22 cellular contexts compared by ENCODE assay signal in genomic region chr4:31021008-31021407, GRCh38.
"Had no signal": no experiment of that assay in that cellular context is flagged by ENCODE, and none has a peak within 500 bp of the region (broad histone marks: within the 10 kb centered on the region; RNA-seq: fewer than 3 reads in every experiment).

No MANE protein-coding gene starts in this region.

- H3K36me3 ChIP-seq: esophagus squamous epithelium, gastroesophageal sphincter, left ventricle myocardium inferior, lower lobe of right lung, neutrophil, spleen, tibial artery, upper lobe of left lung, uterus had no signal

- H3K4me1 Mint-ChIP-seq: memory B cell; naive thymus-derived CD8-positive, alpha-beta T cell; stimulated activated memory B cell treated with anti-CD40 and anti-IgM and Interleukin-4, amounts not matched to agents 10 μg/mL and 1 μg/mL and 100 μg/mL, for 72 hours had no signal

- H3K27ac Mint-ChIP-seq: memory B cell; naive thymus-derived CD8-positive, alpha-beta T cell; stimulated activated memory B cell treated with anti-CD40 and anti-IgM and Interleukin-4, amounts not matched to agents 10 μg/mL and 1 μg/mL and 100 μg/mL, for 72 hours; stimulated activated naive CD8-positive, alpha-beta T cell treated with anti-CD3 and anti-CD28 coated beads, Interleukin-15, Interleukin-2, amounts not matched to agents 100 ng/mL and 50 ng/mL, for 24 hours had no signal

- H3K4me1 ChIP-seq: lower lobe of right lung, psoas muscle, spleen, upper lobe of left lung, uterus had no signal

- H3K27me3 Mint-ChIP-seq: memory B cell; naive thymus-derived CD8-positive, alpha-beta T cell; stimulated activated memory B cell treated with anti-CD40 and anti-IgM and Interleukin-4, amounts not matched to agents 10 μg/mL and 1 μg/mL and 100 μg/mL, for 72 hours; stimulated activated naive CD8-positive, alpha-beta T cell treated with anti-CD3 and anti-CD28 coated beads, Interleukin-15, Interleukin-2, amounts not matched to agents 100 ng/mL and 50 ng/mL, for 24 hours had no signal

- ATAC-seq: gastroesophageal sphincter; lower lobe of right lung; naive thymus-derived CD8-positive, alpha-beta T cell; psoas muscle; sciatic nerve; stimulated activated memory B cell treated with anti-CD40 and anti-IgM and Interleukin-4, amounts not matched to agents 10 μg/mL and 1 μg/mL and 100 μg/mL, for 72 hours had no signal

- H3K4me3 Mint-ChIP-seq: memory B cell; naive thymus-derived CD8-positive, alpha-beta T cell; stimulated activated memory B cell treated with anti-CD40 and anti-IgM and Interleukin-4, amounts not matched to agents 10 μg/mL and 1 μg/mL and 100 μg/mL, for 72 hours; stimulated activated naive CD8-positive, alpha-beta T cell treated with anti-CD3 and anti-CD28 coated beads, Interleukin-15, Interleukin-2, amounts not matched to agents 100 ng/mL and 50 ng/mL, for 24 hours had no signal

- H3K27ac ChIP-seq: esophagus squamous epithelium, gastroesophageal sphincter, left ventricle myocardium inferior, lower lobe of right lung, neutrophil, psoas muscle, spleen, tibial artery, upper lobe of left lung, uterus had no signal

- DNase-seq: dermis blood vessel endothelial cell; esophagus squamous epithelium; foreskin fibroblast; glutamatergic neuron; islet precursor cell; left ventricle myocardium inferior; lower lobe of right lung; naive thymus-derived CD8-positive, alpha-beta T cell; psoas muscle; spleen; stimulated activated CD4-positive, alpha-beta T cell treated with anti-CD3 and anti-CD28 coated beads, Interleukin-15, amount 100 ng/mL, for 24 hours; stimulated activated CD4-positive, alpha-beta T cell treated with anti-CD3 and anti-CD28 coated beads, Interleukin-1b, Interleukin-23, amount 100 ng/mL, for 48 hours; stimulated activated CD4-positive, alpha-beta T cell treated with anti-CD3 and anti-CD28 coated beads, Interleukin-4, amount 100 ng/mL, for 24 hours; tibial artery; upper lobe of left lung; uterus had no signal

- H3K9me3 ChIP-seq: esophagus squamous epithelium, gastroesophageal sphincter, left ventricle myocardium inferior, lower lobe of right lung, neutrophil, psoas muscle, spleen, tibial artery, upper lobe of left lung, uterus had no signal

- H3K27me3 ChIP-seq: esophagus squamous epithelium, gastroesophageal sphincter, neutrophil, spleen, tibial artery, upper lobe of left lung, uterus had no signal

- H3K36me3 Mint-ChIP-seq: memory B cell; naive thymus-derived CD8-positive, alpha-beta T cell; stimulated activated memory B cell treated with anti-CD40 and anti-IgM and Interleukin-4, amounts not matched to agents 10 μg/mL and 1 μg/mL and 100 μg/mL, for 72 hours had no signal

- H3K4me3 ChIP-seq: esophagus squamous epithelium, gastroesophageal sphincter, left ventricle myocardium inferior, lower lobe of right lung, psoas muscle, spleen, tibial artery, upper lobe of left lung, uterus had no signal
